In genomic region chr11:15074206-15075161, GRCh38 we compare ENCODE assay signal across 1 cellular context.
TF ChIP-seq lines count a peak whose summit lies in the region.

No MANE protein-coding gene starts in this region.

TF ChIP-seq in WTC11, 78 proteins besides CTCF, POLR2A, EP300 and RAD21 (continued from another document):
- TF ChIP-seq CDX4 (CRISPR knock-in tag; IDR thresholded peaks at IDR 0.05; ENCODE audit: borderline replicate concordance): no peak
- no peak for TF ChIP-seq STAT6 (CRISPR knock-in tag; conservative IDR thresholded peaks at IDR 0.05; ENCODE audit: low read depth)
- no peak for TF ChIP-seq ZNF423 (CRISPR knock-in tag; IDR thresholded peaks at IDR 0.05)
- TF ChIP-seq ESRRA (CRISPR knock-in tag; IDR thresholded peaks at IDR 0.05; ENCODE audit: borderline replicate concordance): no peak
- TF ChIP-seq, protein P1, sequence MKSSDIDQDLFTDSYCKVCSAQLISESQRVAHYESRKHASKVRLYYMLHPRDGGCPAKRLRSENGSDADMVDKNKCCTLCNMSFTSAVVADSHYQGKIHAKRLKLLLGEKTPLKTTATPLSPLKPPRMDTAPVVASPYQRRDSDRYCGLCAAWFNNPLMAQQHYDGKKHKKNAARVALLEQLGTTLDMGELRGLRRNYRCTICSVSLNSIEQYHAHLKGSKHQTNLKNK (CRISPR knock-in tag; IDR thresholded peaks at IDR 0.05): no peak
- TF ChIP-seq, protein P2, sequence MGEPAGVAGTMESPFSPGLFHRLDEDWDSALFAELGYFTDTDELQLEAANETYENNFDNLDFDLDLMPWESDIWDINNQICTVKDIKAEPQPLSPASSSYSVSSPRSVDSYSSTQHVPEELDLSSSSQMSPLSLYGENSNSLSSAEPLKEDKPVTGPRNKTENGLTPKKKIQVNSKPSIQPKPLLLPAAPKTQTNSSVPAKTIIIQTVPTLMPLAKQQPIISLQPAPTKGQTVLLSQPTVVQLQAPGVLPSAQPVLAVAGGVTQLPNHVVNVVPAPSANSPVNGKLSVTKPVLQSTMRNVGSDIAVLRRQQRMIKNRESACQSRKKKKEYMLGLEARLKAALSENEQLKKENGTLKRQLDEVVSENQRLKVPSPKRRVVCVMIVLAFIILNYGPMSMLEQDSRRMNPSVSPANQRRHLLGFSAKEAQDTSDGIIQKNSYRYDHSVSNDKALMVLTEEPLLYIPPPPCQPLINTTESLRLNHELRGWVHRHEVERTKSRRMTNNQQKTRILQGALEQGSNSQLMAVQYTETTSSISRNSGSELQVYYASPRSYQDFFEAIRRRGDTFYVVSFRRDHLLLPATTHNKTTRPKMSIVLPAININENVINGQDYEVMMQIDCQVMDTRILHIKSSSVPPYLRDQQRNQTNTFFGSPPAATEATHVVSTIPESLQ (CRISPR knock-in tag; IDR thresholded peaks at IDR 0.05): no peak
- TF ChIP-seq ATF2 (CRISPR knock-in tag; IDR thresholded peaks at IDR 0.05; ENCODE audit: borderline replicate concordance, low read depth): no peak
- no peak; the same call in 1 of the 2 replicates for TF ChIP-seq ZNF121 (CRISPR knock-in tag; IDR thresholded peaks at IDR 0.05)
- TF ChIP-seq SP1 (CRISPR knock-in tag; conservative IDR thresholded peaks at IDR 0.05): peak; percentile 19; the same call in 1 of the 2 replicates
- no peak for TF ChIP-seq E2F4 (CRISPR knock-in tag; IDR thresholded peaks at IDR 0.05; ENCODE audit: borderline replicate concordance, low read depth)
- TF ChIP-seq TCF7 (CRISPR knock-in tag; IDR thresholded peaks at IDR 0.05; ENCODE audit: low read depth): no peak
- peak; percentile 46; the same call in 1 of the 2 replicates for TF ChIP-seq ETV6 (CRISPR knock-in tag; IDR thresholded peaks at IDR 0.05)
- TF ChIP-seq JAZF1 (CRISPR knock-in tag; IDR thresholded peaks at IDR 0.05): no peak
- TF ChIP-seq RELA (CRISPR knock-in tag; IDR thresholded peaks at IDR 0.05; ENCODE audit: borderline replicate concordance): no peak
- no peak for TF ChIP-seq ELF4 (CRISPR knock-in tag; IDR thresholded peaks at IDR 0.05; ENCODE audit: low read depth)
- TF ChIP-seq, protein P3, sequence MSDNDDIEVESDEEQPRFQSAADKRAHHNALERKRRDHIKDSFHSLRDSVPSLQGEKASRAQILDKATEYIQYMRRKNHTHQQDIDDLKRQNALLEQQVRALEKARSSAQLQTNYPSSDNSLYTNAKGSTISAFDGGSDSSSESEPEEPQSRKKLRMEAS (CRISPR knock-in tag; IDR thresholded peaks at IDR 0.05): peak; percentile 86
- no peak for TF ChIP-seq TP53 (CRISPR knock-in tag; IDR thresholded peaks at IDR 0.05)
- TF ChIP-seq USF1 (CRISPR knock-in tag; IDR thresholded peaks at IDR 0.05): no peak; the same call in none of the 2 replicates
- no peak; the same call in 1 of the 2 replicates for TF ChIP-seq NFE2L1 (CRISPR knock-in tag; IDR thresholded peaks at IDR 0.05)
- no peak for TF ChIP-seq SMAD3 (CRISPR knock-in tag; IDR thresholded peaks at IDR 0.05; ENCODE audit: borderline replicate concordance)
- no peak for TF ChIP-seq MLX (CRISPR knock-in tag; IDR thresholded peaks at IDR 0.05)
- no peak for TF ChIP-seq ZBTB21 (CRISPR knock-in tag; IDR thresholded peaks at IDR 0.05; ENCODE audit: borderline replicate concordance)
- TF ChIP-seq FOXJ3 (CRISPR knock-in tag; IDR thresholded peaks at IDR 0.05; ENCODE audit: borderline replicate concordance): no peak
- TF ChIP-seq, protein P4, sequence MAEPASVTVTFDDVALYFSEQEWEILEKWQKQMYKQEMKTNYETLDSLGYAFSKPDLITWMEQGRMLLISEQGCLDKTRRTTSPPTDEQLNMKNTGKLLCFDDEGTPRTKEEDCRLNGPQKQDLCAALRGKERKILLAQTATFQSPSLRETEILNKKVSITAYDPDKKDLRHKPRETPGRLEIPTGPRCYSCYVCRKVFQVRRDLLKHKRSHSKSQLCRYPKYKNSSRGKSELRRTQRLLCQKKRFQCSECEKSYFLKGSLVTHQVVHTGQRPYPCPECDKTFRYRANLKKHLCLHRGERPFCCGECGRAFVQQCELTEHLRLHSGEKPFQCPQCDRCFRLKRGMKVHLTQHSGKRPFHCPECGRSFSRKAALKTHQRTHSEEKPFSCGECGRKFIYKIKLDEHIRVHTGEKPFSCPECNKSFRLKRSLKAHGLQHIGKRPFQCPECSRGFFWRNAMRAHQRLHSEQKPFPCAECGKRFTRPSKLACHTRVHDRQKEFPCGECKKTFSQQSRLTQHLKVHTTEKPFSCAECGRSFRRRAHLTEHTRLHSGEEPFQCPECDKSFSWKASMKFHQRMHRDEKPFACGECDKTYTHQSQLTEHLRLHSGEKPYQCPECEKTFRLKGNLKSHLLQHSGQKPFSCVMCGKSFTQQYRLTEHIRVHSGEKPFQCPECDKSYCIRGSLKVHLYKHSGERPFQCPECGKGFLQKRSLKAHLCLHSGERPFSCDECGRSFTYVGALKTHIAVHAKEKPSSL (CRISPR knock-in tag; conservative IDR thresholded peaks at IDR 0.05): no peak
- TF ChIP-seq, protein P5, sequence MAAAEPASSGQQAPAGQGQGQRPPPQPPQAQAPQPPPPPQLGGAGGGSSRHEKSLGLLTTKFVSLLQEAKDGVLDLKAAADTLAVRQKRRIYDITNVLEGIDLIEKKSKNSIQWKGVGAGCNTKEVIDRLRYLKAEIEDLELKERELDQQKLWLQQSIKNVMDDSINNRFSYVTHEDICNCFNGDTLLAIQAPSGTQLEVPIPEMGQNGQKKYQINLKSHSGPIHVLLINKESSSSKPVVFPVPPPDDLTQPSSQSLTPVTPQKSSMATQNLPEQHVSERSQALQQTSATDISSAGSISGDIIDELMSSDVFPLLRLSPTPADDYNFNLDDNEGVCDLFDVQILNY (CRISPR knock-in tag; IDR thresholded peaks at IDR 0.05): no peak
- 0 out of 2 replicates have a peak, but pooled peaks have one; percentile 13 for TF ChIP-seq ARID4B (CRISPR knock-in tag; IDR thresholded peaks at IDR 0.05; ENCODE audit: borderline replicate concordance)
- no peak for TF ChIP-seq IRF2 (CRISPR knock-in tag; IDR thresholded peaks at IDR 0.05; ENCODE audit: borderline replicate concordance, low read depth)
- TF ChIP-seq MXD4 (CRISPR knock-in tag; IDR thresholded peaks at IDR 0.05; ENCODE audit: borderline replicate concordance): no peak
- TF ChIP-seq, protein P6, sequence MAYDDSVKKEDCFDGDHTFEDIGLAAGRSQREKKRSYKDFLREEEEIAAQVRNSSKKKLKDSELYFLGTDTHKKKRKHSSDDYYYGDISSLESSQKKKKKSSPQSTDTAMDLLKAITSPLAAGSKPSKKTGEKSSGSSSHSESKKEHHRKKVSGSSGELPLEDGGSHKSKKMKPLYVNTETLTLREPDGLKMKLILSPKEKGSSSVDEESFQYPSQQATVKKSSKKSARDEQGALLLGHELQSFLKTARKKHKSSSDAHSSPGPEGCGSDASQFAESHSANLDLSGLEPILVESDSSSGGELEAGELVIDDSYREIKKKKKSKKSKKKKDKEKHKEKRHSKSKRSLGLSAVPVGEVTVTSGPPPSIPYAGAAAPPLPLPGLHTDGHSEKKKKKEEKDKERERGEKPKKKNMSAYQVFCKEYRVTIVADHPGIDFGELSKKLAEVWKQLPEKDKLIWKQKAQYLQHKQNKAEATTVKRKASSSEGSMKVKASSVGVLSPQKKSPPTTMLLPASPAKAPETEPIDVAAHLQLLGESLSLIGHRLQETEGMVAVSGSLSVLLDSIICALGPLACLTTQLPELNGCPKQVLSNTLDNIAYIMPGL (CRISPR knock-in tag; IDR thresholded peaks at IDR 0.05): peak; percentile 76; the same call in 1 of the 2 replicates
- TF ChIP-seq ZNF416 (CRISPR knock-in tag; IDR thresholded peaks at IDR 0.05): no peak
- TF ChIP-seq CREB1 (CRISPR knock-in tag; IDR thresholded peaks at IDR 0.05): no peak; the same call in 1 of the 2 replicates
- no peak for TF ChIP-seq ZSCAN18 (CRISPR knock-in tag; IDR thresholded peaks at IDR 0.05)
- TF ChIP-seq HMGA2 (CRISPR knock-in tag; IDR thresholded peaks at IDR 0.05): no peak
- no peak for TF ChIP-seq ZNF317 (CRISPR knock-in tag; IDR thresholded peaks at IDR 0.05; ENCODE audit: borderline replicate concordance, low read depth)
- TF ChIP-seq NR2C2 (CRISPR knock-in tag; IDR thresholded peaks at IDR 0.05): no peak
- TF ChIP-seq PRRX2 (CRISPR knock-in tag; IDR thresholded peaks at IDR 0.05): no peak
